8 cellular contexts compared by ENCODE assay signal in the genomic region with DNA sequence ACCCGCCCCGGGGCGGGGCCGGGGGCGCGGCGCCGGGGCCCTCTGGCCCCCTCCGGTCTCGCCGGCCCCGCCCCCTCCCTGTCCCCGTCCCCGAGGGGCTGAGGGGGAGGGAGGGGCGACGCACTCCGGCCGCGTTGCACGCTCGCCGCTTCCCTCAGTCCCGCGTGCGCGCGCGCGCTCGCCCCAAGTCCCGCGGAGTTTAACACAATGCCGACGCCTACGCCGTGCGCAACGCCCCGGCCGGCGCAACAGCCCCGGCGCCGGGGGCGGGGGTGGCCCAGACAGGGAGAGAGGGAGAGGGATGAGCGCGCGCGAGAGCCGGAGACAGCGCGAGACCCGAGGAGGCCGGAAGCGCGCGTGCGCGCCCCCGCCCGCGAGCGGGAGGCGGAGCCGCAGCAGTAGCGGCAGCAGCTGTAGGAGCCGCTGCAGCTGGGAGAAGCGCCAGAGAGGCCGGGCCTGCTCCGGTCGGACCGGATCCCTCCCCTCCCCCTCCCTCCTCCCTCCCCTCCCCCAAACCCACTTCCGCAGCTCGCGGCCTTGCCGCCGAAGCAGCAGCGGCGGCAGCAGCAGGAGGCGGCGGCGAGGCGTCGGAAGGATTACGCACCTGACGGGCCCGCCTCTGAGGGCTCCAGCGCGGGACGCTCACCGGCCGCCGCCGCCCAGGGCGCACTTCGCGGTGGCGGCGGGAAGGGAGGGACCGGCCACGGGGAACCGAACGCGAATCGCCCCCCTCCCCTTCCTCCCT.
A peak's percentile ranks its signal among the peaks of the same experiment; 100 is the strongest.
DNase-seq lines count a peak whose midpoint lies in the region; ATAC-seq lines count a peak whose summit lies in the region.

No MANE protein-coding gene starts in this region.

- ATAC-seq in GM19023 (IDR thresholded peaks at IDR 0.05; ENCODE audit: unreplicated experiment) (peak; percentile 82), HG03196 (IDR thresholded peaks at IDR 0.05; ENCODE audit: unreplicated experiment) (peak; percentile 85)

- DNase-seq in AG08395 (ENCODE audit: low spot score) (peak; percentile 97), NCI-H226 (peak; percentile 99), iris pigment epithelial cell (ENCODE audit: low read depth) (peak; percentile 99)
- DNase-seq in activated CD4-positive, CD25-positive, alpha-beta regulatory T cell (lab: John Stamatoyannopoulos, UW) = peak; percentile 92 to 98 (median 96)
- peak; percentile 99 for DNase-seq in central memory CD4-positive, alpha-beta T cell
- peak; percentile 93 to 97 for DNase-seq in stimulated activated CD4-positive, alpha-beta T cell treated with anti-CD3 and anti-CD28 coated beads, Interleukin-12 subunit alpha, Interleukin-12 subunit beta, amount 100 ng/mL, for 24 hours (ENCODE audit: low read depth in 2 of 2)

Comparison
In these comparisons a context has a peak if more than half of its experiments do, and no peak if none do; other contexts are left out.
1. Peak in every context shown above with its lines: DNase-seq and ATAC-seq.